In the genomic region with DNA sequence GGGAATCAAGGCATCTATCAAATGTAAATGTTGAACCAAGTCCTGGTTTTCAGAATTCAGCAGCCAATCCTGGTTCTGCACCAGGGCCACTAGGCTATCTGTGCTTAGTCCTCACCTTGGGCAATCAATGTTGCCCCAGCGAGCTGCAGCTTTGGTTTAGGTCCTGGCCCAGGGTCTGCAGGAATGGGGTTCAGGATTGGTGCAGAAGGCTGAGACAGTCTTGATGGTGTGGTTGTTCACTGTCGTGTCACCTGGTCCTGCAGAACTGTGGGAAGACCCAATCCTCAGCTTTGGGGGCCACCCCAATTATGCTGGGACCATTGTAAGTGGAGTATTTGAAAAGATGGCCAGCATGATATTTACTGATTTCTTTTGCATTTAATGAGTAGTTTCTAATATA, we compare ENCODE assay signal across 30 cellular contexts. TPM values are rescaled to one million over a fixed set of nuclear protein-coding genes. Genes with fewer than 3 reads are reported as not detected.
"Had no signal": no experiment of that assay in that cellular context is flagged by ENCODE, and none has a peak within 500 bp of the region (broad histone marks: within the 10 kb centered on the region; RNA-seq: fewer than 3 reads in every experiment).

No MANE protein-coding gene starts in this region.

- H3K9me3 ChIP-seq: heart left ventricle, pancreas, thyroid gland had no signal

- H3K27ac Mint-ChIP-seq: activated CD4-positive, alpha-beta memory T cell treated with anti-CD3 and anti-CD28 coated beads for 36 hours; activated CD8-positive, alpha-beta memory T cell treated with anti-CD3 and anti-CD28 coated beads, Interleukin-2, amount 10 ng/mL, durations not matched to agents 7 days and 5 days; activated T-helper 2 cell treated with anti-CD3 and anti-CD28 coated beads, Interferon-gamma antibody, Interleukin-2, Interleukin-4, amounts not matched to agents 10 μg/mL and 5 μg/mL and 100 μg/mL, durations not matched to agents 14 hours and 24 hours and 36 hours; nephron progenitor cell; stimulated activated naive CD8-positive, alpha-beta T cell treated with anti-CD3 and anti-CD28 coated beads, Interleukin-15, Interleukin-2, amounts not matched to agents 100 ng/mL and 50 ng/mL, for 24 hours had no signal

- H3K27me3 Mint-ChIP-seq: activated CD4-positive, alpha-beta memory T cell treated with anti-CD3 and anti-CD28 coated beads for 36 hours; activated CD8-positive, alpha-beta memory T cell treated with anti-CD3 and anti-CD28 coated beads, Interleukin-2, amount 10 ng/mL, durations not matched to agents 7 days and 5 days; brain; stimulated activated naive CD8-positive, alpha-beta T cell treated with anti-CD3 and anti-CD28 coated beads, Interleukin-15, Interleukin-2, amounts not matched to agents 100 ng/mL and 50 ng/mL, for 24 hours had no signal

- H3K4me3 ChIP-seq: heart left ventricle, pancreas, thyroid gland had no signal

- H3K27ac ChIP-seq: heart left ventricle, pancreas, thyroid gland had no signal

- FAIRE-seq: endometrium, islet of Langerhans, pancreas had no signal

- H3K4me1 Mint-ChIP-seq: nephron progenitor cell had no signal

- H3K27me3 ChIP-seq: heart left ventricle, pancreas, thyroid gland had no signal

- H3K9me3 Mint-ChIP-seq: activated CD4-positive, alpha-beta memory T cell treated with anti-CD3 and anti-CD28 coated beads for 36 hours; activated T-helper 2 cell treated with anti-CD3 and anti-CD28 coated beads, Interferon-gamma antibody, Interleukin-2, Interleukin-4, amounts not matched to agents 10 μg/mL and 5 μg/mL and 100 μg/mL, durations not matched to agents 14 hours and 24 hours and 36 hours; brain; nephron progenitor cell; stimulated activated naive CD8-positive, alpha-beta T cell treated with anti-CD3 and anti-CD28 coated beads, Interleukin-15, Interleukin-2, amounts not matched to agents 100 ng/mL and 50 ng/mL, for 24 hours had no signal

- H3K4me3 Mint-ChIP-seq: activated CD4-positive, alpha-beta memory T cell treated with anti-CD3 and anti-CD28 coated beads for 36 hours; activated CD8-positive, alpha-beta memory T cell treated with anti-CD3 and anti-CD28 coated beads, Interleukin-2, amount 10 ng/mL, durations not matched to agents 7 days and 5 days; brain; nephron progenitor cell; stimulated activated naive CD8-positive, alpha-beta T cell treated with anti-CD3 and anti-CD28 coated beads, Interleukin-15, Interleukin-2, amounts not matched to agents 100 ng/mL and 50 ng/mL, for 24 hours had no signal

- ATAC-seq: activated CD8-positive, alpha-beta memory T cell treated with anti-CD3 and anti-CD28 coated beads, Interleukin-2, amount 10 ng/mL, durations not matched to agents 7 days and 5 days; left ventricle myocardium superior; right cardiac atrium had no signal

- DNase-seq: activated CD4-positive, alpha-beta memory T cell treated with anti-CD3 and anti-CD28 coated beads for 36 hours; activated CD4-positive, alpha-beta T cell treated with anti-CD3 and anti-CD28 coated beads for 48 hours; activated CD8-positive, alpha-beta memory T cell treated with anti-CD3 and anti-CD28 coated beads, Interleukin-2, amount 10 ng/mL, durations not matched to agents 7 days and 5 days; activated naive CD4-positive, alpha-beta T cell; activated T-cell treated with anti-CD3 and anti-CD28 coated beads for 4 hours; anterior cingulate cortex; heart left ventricle; left ventricle myocardium superior; mammary epithelial cell; midbrain; nephron progenitor cell; pancreas; right cardiac atrium; stimulated activated CD4-positive, alpha-beta T cell treated with anti-CD3 and anti-CD28 coated beads, Interleukin-12 subunit alpha, Interleukin-12 subunit beta, amount 100 ng/mL, for 4 hours; stimulated activated CD4-positive, alpha-beta T cell treated with anti-CD3 and anti-CD28 coated beads, Interleukin-4, amount 100 ng/mL, for 4 hours; substantia nigra; thyroid gland had no signal

RNA-seq across cellular contexts. Expression of a gene that starts 18.6 kb away (rescaled TPM):
- total RNA-seq: activated CD4-positive, alpha-beta memory T cell treated with anti-CD3 and anti-CD28 coated beads for 36 hours; activated CD8-positive, alpha-beta memory T cell treated with anti-CD3 and anti-CD28 coated beads, Interleukin-2, amount 10 ng/mL, durations not matched to agents 7 days and 5 days; activated T-helper 2 cell treated with anti-CD3 and anti-CD28 coated beads, Interferon-gamma antibody, Interleukin-2, Interleukin-4, amounts not matched to agents 10 μg/mL and 5 μg/mL and 100 μg/mL, durations not matched to agents 14 hours and 24 hours and 36 hours; cardiac septum; chondrocyte; epithelial cell of proximal tubule; fibroblast of villous mesenchyme; heart left ventricle; left ventricle myocardium superior; mammary epithelial cell; pancreas; pulmonary artery endothelial cell; right cardiac atrium; skeletal muscle tissue; T-helper 2 cell treated with Interferon-gamma antibody and Interleukin-4, amounts not matched to agents 100 ng/mL and 5 ng/mL, for 36 hours; thyroid gland; urinary bladder had no signal
- polyA plus RNA-seq: heart left ventricle, mammary epithelial cell, pancreas, right cardiac atrium, urinary bladder had no signal

RNA-seq across cellular contexts. Expression of a gene that starts 43.1 kb away (rescaled TPM):
- total RNA-seq: activated CD4-positive, alpha-beta memory T cell treated with anti-CD3 and anti-CD28 coated beads for 36 hours; activated CD8-positive, alpha-beta memory T cell treated with anti-CD3 and anti-CD28 coated beads, Interleukin-2, amount 10 ng/mL, durations not matched to agents 7 days and 5 days; activated T-helper 2 cell treated with anti-CD3 and anti-CD28 coated beads, Interferon-gamma antibody, Interleukin-2, Interleukin-4, amounts not matched to agents 10 μg/mL and 5 μg/mL and 100 μg/mL, durations not matched to agents 14 hours and 24 hours and 36 hours; cardiac septum; chondrocyte; epithelial cell of proximal tubule; fibroblast of villous mesenchyme; heart left ventricle; left ventricle myocardium superior; mammary epithelial cell; pancreas; pulmonary artery endothelial cell; right cardiac atrium; skeletal muscle tissue; T-helper 2 cell treated with Interferon-gamma antibody and Interleukin-4, amounts not matched to agents 100 ng/mL and 5 ng/mL, for 36 hours; thyroid gland; urinary bladder had no signal
- polyA plus RNA-seq: heart left ventricle, mammary epithelial cell, pancreas, right cardiac atrium, urinary bladder had no signal
